ENCODE assay signal across 14 cellular contexts in genomic region chr17:1003972-1004768, GRCh38. TPM values are rescaled to one million over a fixed set of nuclear protein-coding genes. Genes with fewer than 3 reads are reported as not detected.
A peak's percentile ranks its signal among the peaks of the same experiment; 100 is the strongest.
DNase-seq lines count a peak whose midpoint lies in the region; ATAC-seq, FAIRE-seq and TF ChIP-seq lines count a peak whose summit lies in the region.
"Had no signal": no experiment of that assay in that cellular context is flagged by ENCODE, and none has a peak within 500 bp of the region (broad histone marks: within the 10 kb centered on the region; RNA-seq: fewer than 3 reads in every experiment).

No MANE protein-coding gene starts in this region.

- H3K4me2 ChIP-seq in PC-3 (ENCODE audit: low read length) (no peak overlapping the region), endothelial cell of umbilical vein (ENCODE audit: insufficient read depth, low read length) (peak overlapping the region; percentile 4)

- no peak overlapping the region for H2AFZ ChIP-seq in PC-3 (ENCODE audit: low read length)
- no peak overlapping the region for H2AFZ ChIP-seq in endothelial cell of umbilical vein (ENCODE audit: low read depth, low read length)

- no peaks in the 10 kb centered on the region for H3K4me1 ChIP-seq in PC-3 (ENCODE audit: insufficient read depth, low read length)
- H3K4me1 ChIP-seq in endothelial cell of umbilical vein (ENCODE audit: control insufficient read depth, extremely low read depth, insufficient read depth, low read length): peaks cover 65% of the 10 kb centered on the region
- no peaks in the 10 kb centered on the region for H3K4me1 ChIP-seq in neutrophil (ENCODE audit: control insufficient read depth in 1 of 2, insufficient read depth in 1 of 2, low read depth in 1 of 2, low read length in 1 of 2)
- H3K4me1 ChIP-seq in colonic mucosa: no peaks in the 10 kb centered on the region

- peaks cover 5% of the 10 kb centered on the region; the same call in 1 of the 2 replicates for H3K79me2 ChIP-seq in PC-3 (ENCODE audit: low read length)
- H3K79me2 ChIP-seq in endothelial cell of umbilical vein (ENCODE audit: control insufficient read depth, insufficient read depth, low read length): peaks cover 3% of the 10 kb centered on the region

- CTCF ChIA-PET in AG04450 (lab: Charles Lee) (interaction anchor here (10.3 kb wide), 1 partner anchor 52 kb away, joined by 141 read pairs; no protein-coding TSS in a partner anchor), PC-3 (lab: Charles Lee) (no interaction called here), endothelial cell of umbilical vein (lab: Charles Lee) (interaction anchor here (0.6 to 10.2 kb wide), 6 partner anchors 23 to 125 kb away, joined by 3 to 265 read pairs (median 5); no protein-coding TSS in a partner anchor)

- TF ChIP-seq POLR2A in endothelial cell of umbilical vein (IDR thresholded peaks at IDR 0.05; ENCODE audit: low read depth, low read length): no peak

- no peak overlapping the region for H3K9ac ChIP-seq in PC-3 (ENCODE audit: low read length)
- peak overlapping the region; percentile 10 for H3K9ac ChIP-seq in endothelial cell of umbilical vein (replicated peaks; ENCODE audit: extremely low read depth, insufficient read depth, low read length)
- H3K9ac ChIP-seq in colonic mucosa (ENCODE audit: low read depth in 2 of 2, low read length in 2 of 2): no peak overlapping the region

- H3K36me3 ChIP-seq in PC-3 (ENCODE audit: low read depth, low read length) (peaks cover 22% of the 10 kb centered on the region; the same call in 1 of the 2 replicates), endothelial cell of umbilical vein (ENCODE audit: control insufficient read depth in 2 of 2, extremely low read depth in 1 of 2, insufficient read depth in 2 of 2, low read length in 2 of 2) (peaks cover 4 to 15% of the 10 kb centered on the region in 2 experiments), neutrophil (peaks cover 90% of the 10 kb centered on the region), colonic mucosa (peaks cover 7% of the 10 kb centered on the region)

- H3K9me1 ChIP-seq in endothelial cell of umbilical vein (replicated peaks; ENCODE audit: control insufficient read depth, extremely low read depth, insufficient read depth, low read length): no peaks in the 10 kb centered on the region

- intact Hi-C loops in PC-3 (cut with micrococcal nuclease): no loop called here
- intact Hi-C loops in endothelial cell of umbilical vein (cut with micrococcal nuclease): loop anchor here (2.0 kb wide), 1 partner anchor 107 kb away; no protein-coding TSS in a partner anchor
- intact Hi-C loops in colonic mucosa (cut with DNase I): no loop called here

- H3K27me3 ChIP-seq in AG04450 (ENCODE audit: control insufficient read depth, insufficient read depth, low read length): no peaks in the 10 kb centered on the region
- no peaks in the 10 kb centered on the region for H3K27me3 ChIP-seq in PC-3 (ENCODE audit: low read length)
- H3K27me3 ChIP-seq in endothelial cell of umbilical vein (ENCODE audit: control insufficient read depth in 2 of 2, insufficient read depth in 2 of 2, low read length in 2 of 2): no peaks in the 10 kb centered on the region
- no peaks in the 10 kb centered on the region for H3K27me3 ChIP-seq in neutrophil
- no peaks in the 10 kb centered on the region for H3K27me3 ChIP-seq in colonic mucosa

- no peaks in the 10 kb centered on the region for H3K9me2 ChIP-seq in PC-3 (replicated peaks; ENCODE audit: low read length)

- BruUV-seq in PC-3 (replicated peaks; lab: Mats Ljungman, UMichigan) (no TSS peak), endothelial cell of umbilical vein (replicated peaks; lab: Mats Ljungman, UMichigan) (no TSS peak)

- peak; percentile 75 for FAIRE-seq in endothelial cell of umbilical vein (lab: Jason Lieb, UNC)
- FAIRE-seq: D721Med, small intestine had no signal

- dilution Hi-C loops in endothelial cell of umbilical vein (cut with MboI; ENCODE audit: extremely low pct_ligation_motif_present, low sequenced_read_pairs): no loop called here

- ATAC-seq in PC-3: peak; percentile 76
- ATAC-seq in HG02588 (IDR thresholded peaks at IDR 0.05; ENCODE audit: unreplicated experiment): no peak
- ATAC-seq: activated CD8-positive, alpha-beta memory T cell treated with anti-CD3 and anti-CD28 coated beads, Interleukin-2, amount 10 ng/mL, durations not matched to agents 7 days and 5 days; natural killer cell treated with Interleukin-12 subunit alpha and Interleukin-12 subunit beta and Interleukin-15 and Interleukin-18, amount 100 ng/mL, for 72 hours had no signal

- H3K4me3 ChIP-seq in AG04450 (ENCODE audit: low read depth, low read length): no peak overlapping the region
- H3K4me3 ChIP-seq in PC-3 (ENCODE audit: low read length): no peak overlapping the region
- no peak overlapping the region for H3K4me3 ChIP-seq in endothelial cell of umbilical vein (replicated peaks in 1 of 3; ENCODE audit: insufficient read depth in 1 of 3, low read depth in 1 of 3, low read length in 3 of 3)
- H3K4me3 ChIP-seq in neutrophil (ENCODE audit: low read depth in 1 of 2, low read length in 1 of 2): no peak overlapping the region
- H3K4me3 ChIP-seq in colonic mucosa: no peak overlapping the region

- POLR2A ChIA-PET in AG04450 (lab: Yijun Ruan, JAX): no interaction called here
- POLR2A ChIA-PET in PC-3 (lab: Charles Lee; ENCODE audit: unreplicated experiment): no interaction called here
- POLR2A ChIA-PET in endothelial cell of umbilical vein (lab: Charles Lee): no interaction called here

- H3K27ac ChIP-seq in AG04450 (ENCODE audit: low read depth, low read length) (peak overlapping the region; percentile 70), PC-3 (ENCODE audit: low read length) (no peak overlapping the region), endothelial cell of umbilical vein (ENCODE audit: insufficient read depth, low read depth, low read length) (peak overlapping the region; percentile 91), neutrophil (peak overlapping the region; percentile 13), colonic mucosa (no peak overlapping the region)

- DNase-seq in AG04450 (ENCODE audit: low read depth, low spot score) (no peak), PC-3 (peak; percentile 13), endothelial cell of umbilical vein (ENCODE audit: low read depth, low spot score) (peak; percentile 58), hepatic stellate cell (ENCODE audit: low spot score) (no peak), colonic mucosa (no peak), SKM-1 (lab: John Stamatoyannopoulos, UW; ENCODE audit: unreplicated experiment) (no peak)
- DNase-seq: activated CD8-positive, alpha-beta memory T cell treated with anti-CD3 and anti-CD28 coated beads, Interleukin-2, amount 10 ng/mL, durations not matched to agents 7 days and 5 days; kidney glomerular epithelial cell; NCI-H345; small intestine had no signal

- TF ChIP-seq CTCF in AG04450 (IDR thresholded peaks at IDR 0.05; ENCODE audit: low read depth, low read length): no peak
- TF ChIP-seq CTCF in PC-3 (conservative IDR thresholded peaks at IDR 0.05; ENCODE audit: low read depth, low read length): no peak
- TF ChIP-seq CTCF in endothelial cell of umbilical vein (IDR thresholded peaks at IDR 0.05; ENCODE audit: extremely low read depth in 1 of 2, insufficient read depth in 1 of 2, low read depth in 1 of 2, low read length in 2 of 2): no peak
- TF ChIP-seq CTCF in neutrophil (IDR thresholded peaks at IDR 0.05): no peak
- no peak for TF ChIP-seq CTCF in colonic mucosa (IDR thresholded peaks at IDR 0.05)

- H4K20me1 ChIP-seq in PC-3 (ENCODE audit: low read length) (no peaks in the 10 kb centered on the region), endothelial cell of umbilical vein (replicated peaks; ENCODE audit: control insufficient read depth, extremely low read depth, insufficient read depth, low read length) (no peaks in the 10 kb centered on the region)

- peaks cover 3% of the 10 kb centered on the region; the same call in 1 of the 2 replicates for H3K9me3 ChIP-seq in AG04450 (ENCODE audit: control insufficient read depth, insufficient read depth, low read length)
- no peaks in the 10 kb centered on the region for H3K9me3 ChIP-seq in PC-3 (ENCODE audit: low read length)
- no peaks in the 10 kb centered on the region for H3K9me3 ChIP-seq in endothelial cell of umbilical vein (replicated peaks; ENCODE audit: control insufficient read depth, insufficient read depth, low read length)
- H3K9me3 ChIP-seq in neutrophil: no peaks in the 10 kb centered on the region
- H3K9me3 ChIP-seq in colonic mucosa: no peaks in the 10 kb centered on the region

- no peaks in the 10 kb centered on the region for H3F3A ChIP-seq in PC-3 (ENCODE audit: low read length, unreplicated experiment)

TF ChIP-seq in endothelial cell of umbilical vein, 7 proteins besides CTCF, POLR2A, EP300 and RAD21 (continues in another document):
- TF ChIP-seq POLR2AphosphoS5 (IDR thresholded peaks at IDR 0.05; ENCODE audit: insufficient read depth, low read depth, low read length) (no peak), GATA2 (IDR thresholded peaks at IDR 0.05; ENCODE audit: insufficient read depth, insufficient read length, low read depth, low read length) (no peak), EZH2 (IDR thresholded peaks at IDR 0.05; ENCODE audit: borderline replicate concordance, low read depth, low read length, severe bottlenecking) (no peak)

RNA-seq across cellular contexts. Expression of gene TIMM22, which starts 7.2 kb away (rescaled TPM):
- polyA plus RNA-seq in AG04450 (2011; rRNA removed) (17.7 and 18.1 TPM in 2 replicates), endothelial cell of umbilical vein (18.6 and 19.0 TPM in 2 replicates)
- polyA minus RNA-seq in AG04450 (2011; rRNA and poly(A)+ RNA removed): 13.9 and 15.9 TPM in 2 replicates
- total RNA-seq in PC-3 (2014; rRNA removed) (17.2 and 17.7 TPM in 2 replicates), endothelial cell of umbilical vein (19.5 and 19.6 TPM in 2 replicates), colonic mucosa (10 to 100 TPM in 1 of 2 donors, 1 to 10 TPM in 1; 8.3 to 12.8 TPM)
- polyA plus RNA-seq in endothelial cell of umbilical vein (2011; cell fraction: cytosol; rRNA removed): 16.5 and 20.5 TPM in 2 replicates
- polyA plus RNA-seq in endothelial cell of umbilical vein (2011; cell fraction: nucleus; rRNA removed): 9.6 and 10.3 TPM in 2 replicates
- polyA plus RNA-seq in endothelial cell of umbilical vein (2012): 22.1 and 22.5 TPM in 2 replicates
- 18.3 and 18.5 TPM in 2 replicates for polyA minus RNA-seq in endothelial cell of umbilical vein
- polyA minus RNA-seq in endothelial cell of umbilical vein (2011; cell fraction: cytosol; rRNA and poly(A)+ RNA removed): 8.5 TPM
- polyA minus RNA-seq in endothelial cell of umbilical vein (2011; cell fraction: nucleus; rRNA and poly(A)+ RNA removed): 10.9 and 15.9 TPM in 2 replicates

RNA-seq across cellular contexts. Expression of gene NXN, which starts 24.6 kb away (rescaled TPM):
- polyA plus RNA-seq in AG04450 (2011; rRNA removed): 118 and 135 TPM in 2 replicates
- polyA minus RNA-seq in AG04450 (2011; rRNA and poly(A)+ RNA removed): 197 and 233 TPM in 2 replicates
- total RNA-seq in PC-3 (2014; rRNA removed): 20.8 and 25.6 TPM in 2 replicates
- 58.9 and 77.3 TPM in 2 replicates for total RNA-seq in endothelial cell of umbilical vein
- 69.5 and 79.0 TPM in 2 replicates for polyA plus RNA-seq in endothelial cell of umbilical vein
- 30.9 and 37.0 TPM in 2 replicates for polyA plus RNA-seq in endothelial cell of umbilical vein (2011; cell fraction: cytosol; rRNA removed)
- 23.1 and 36.3 TPM in 2 replicates for polyA plus RNA-seq in endothelial cell of umbilical vein (2011; cell fraction: nucleus; rRNA removed)
- 19.7 and 40.2 TPM in 2 replicates for polyA plus RNA-seq in endothelial cell of umbilical vein (2012)
- 58.4 and 79.1 TPM in 2 replicates for polyA minus RNA-seq in endothelial cell of umbilical vein
- polyA minus RNA-seq in endothelial cell of umbilical vein (2011; cell fraction: cytosol; rRNA and poly(A)+ RNA removed): 5.2 TPM
- 27.9 and 31.7 TPM in 2 replicates for polyA minus RNA-seq in endothelial cell of umbilical vein (2011; cell fraction: nucleus; rRNA and poly(A)+ RNA removed)
- 10 to 100 TPM in 1 of 2 donors, 1 to 10 TPM in 1; 2.6 to 16.3 TPM for total RNA-seq in colonic mucosa

Comparison
In these comparisons a context has a peak if more than half of its experiments do, and no peak if none do; other contexts are left out.
1. DNase-seq: peak in PC-3 (single experiment) and endothelial cell of umbilical vein (single experiment); none in AG04450 (single experiment), hepatic stellate cell (single experiment), colonic mucosa (single experiment) and SKM-1 (single experiment).
2. H3K27ac ChIP-seq: peak in AG04450 (single experiment), endothelial cell of umbilical vein (single experiment) and neutrophil (single experiment); none in PC-3 (single experiment) and colonic mucosa (single experiment).